ENCODE assay signal across 8 cellular contexts in genomic region chr1:14924455-14925325, GRCh38.
DNase-seq lines count a peak whose midpoint lies in the region; ATAC-seq and TF ChIP-seq lines count a peak whose summit lies in the region.

No MANE protein-coding gene starts in this region.

- H3K4me1 ChIP-seq in liver (ENCODE audit: control insufficient read depth in 4 of 4, insufficient read depth in 4 of 4, low read length in 3 of 4) (peaks cover 0 to 8% (median 2%) of the 10 kb centered on the region in 4 donors), stomach smooth muscle (ENCODE audit: control insufficient read depth, insufficient read depth, low read length) (peaks cover 16% of the 10 kb centered on the region)

- 2% methylated on average over 93 of the region's 93 CpGs for WGBS in liver

- no peaks in the 10 kb centered on the region for H3K9me3 ChIP-seq in SK-N-MC (ENCODE audit: low read depth, low read length)
- no peaks in the 10 kb centered on the region for H3K9me3 ChIP-seq in liver (ENCODE audit: control insufficient read depth in 4 of 4, low read length in 3 of 4)
- H3K9me3 ChIP-seq in stomach smooth muscle (ENCODE audit: control insufficient read depth in 2 of 2, low read length in 2 of 2): no peaks in the 10 kb centered on the region

- DNase-seq in stimulated activated CD4-positive, alpha-beta T cell treated with anti-CD3 and anti-CD28 coated beads, Interleukin-4, amount 100 ng/mL, for 1 hour: peak; percentile 13
- DNase-seq in stimulated activated CD4-positive, alpha-beta T cell treated with anti-CD3 and anti-CD28 coated beads, Interleukin-12 subunit alpha, Interleukin-12 subunit beta, amount 100 ng/mL, for 4 hours: no peak
- DNase-seq in SK-N-MC (ENCODE audit: low read depth, low spot score) (no peak), dorsolateral prefrontal cortex (peak in 9 of 10 donors; percentile 39 to 80 (median 59)), cerebellar nuclear complex (lab: John Stamatoyannopoulos, UW) (no peak)

- H3K36me3 ChIP-seq in SK-N-MC (ENCODE audit: insufficient read depth, low read length) (no peaks in the 10 kb centered on the region), liver (ENCODE audit: control insufficient read depth in 4 of 4, insufficient read depth in 3 of 4, low read depth in 1 of 4, low read length in 3 of 4) (no peaks in the 10 kb centered on the region), stomach smooth muscle (ENCODE audit: control insufficient read depth in 2 of 2, insufficient read depth in 2 of 2, low read length in 2 of 2) (no peaks in the 10 kb centered on the region)

- TF ChIP-seq RAD21 in liver (IDR thresholded peaks at IDR 0.05): no peak

- H3K27ac ChIP-seq in SK-N-MC (no peak overlapping the region), dorsolateral prefrontal cortex (peak overlapping the region in 55 of 59 donors; percentile 39 to 94 (median 81)), liver (ENCODE audit: low read depth in 1 of 2, low read length in 2 of 2) (peak overlapping the region; percentile 2 to 27), stomach smooth muscle (ENCODE audit: low read length) (no peak overlapping the region)

- ATAC-seq in GM18870 (IDR thresholded peaks at IDR 0.05; ENCODE audit: unreplicated experiment): no peak

- H3K27me3 ChIP-seq in dorsolateral prefrontal cortex: no peaks in the 10 kb centered on the region
- peaks cover 0 to 15% (median 3%) of the 10 kb centered on the region in 4 donors for H3K27me3 ChIP-seq in liver (ENCODE audit: control insufficient read depth in 4 of 4, insufficient read depth in 4 of 4, low read length in 3 of 4)
- H3K27me3 ChIP-seq in stomach smooth muscle (ENCODE audit: control insufficient read depth in 1 of 2, insufficient read depth in 2 of 2, low read length in 2 of 2): peaks cover 0 to 3% of the 10 kb centered on the region in 2 donors

- H3K4me3 ChIP-seq in SK-N-MC (peak overlapping the region; percentile 77), dorsolateral prefrontal cortex (peak overlapping the region; percentile 62 to 93 (median 80)), liver (ENCODE audit: low read depth in 1 of 3, low read length in 3 of 3) (peak overlapping the region in 1 of 3 donors; percentile 62), stomach smooth muscle (ENCODE audit: low read length in 2 of 2) (peak overlapping the region; percentile 65 to 75)

- intact Hi-C loops in dorsolateral prefrontal cortex (cut with DNase I): loop anchor here (1.0 to 10.0 kb wide), 8 partner anchors 104 to 810 kb away; no protein-coding TSS in a partner anchor

- H3K9ac ChIP-seq in SK-N-MC (ENCODE audit: insufficient read length) (no peak overlapping the region), liver (ENCODE audit: low read depth in 1 of 2, low read length in 2 of 2) (no peak overlapping the region), stomach smooth muscle (ENCODE audit: low read length in 2 of 2) (peak overlapping the region; percentile 33 to 36)

- TF ChIP-seq CTCF in dorsolateral prefrontal cortex (IDR thresholded peaks at IDR 0.05 in 54 of 56, conservative IDR thresholded peaks at IDR 0.05 in 2 of 56; ENCODE audit: low read depth in 1 of 56, partially characterized antibody in 56 of 56): peak in 38 of 56 donors; percentile 4 to 57 (median 32)
- no peak for TF ChIP-seq CTCF in liver (IDR thresholded peaks at IDR 0.05; ENCODE audit: low read depth, low read length, missing input control)

TF ChIP-seq in liver, 16 proteins besides CTCF, POLR2A, EP300 and RAD21:
- TF ChIP-seq YY1 (IDR thresholded peaks at IDR 0.05): no peak

Comparison
In these comparisons a context has a peak if more than half of its experiments do, and no peak if none do; other contexts are left out.
1. DNase-seq: peak in stimulated activated CD4-positive, alpha-beta T cell treated with anti-CD3 and anti-CD28 coated beads, Interleukin-4, amount 100 ng/mL, for 1 hour (single experiment) and dorsolateral prefrontal cortex (9 of 10); none in stimulated activated CD4-positive, alpha-beta T cell treated with anti-CD3 and anti-CD28 coated beads, Interleukin-12 subunit alpha, Interleukin-12 subunit beta, amount 100 ng/mL, for 4 hours (single experiment), SK-N-MC (single experiment) and cerebellar nuclear complex (0 of 2).
2. H3K27ac ChIP-seq: peak in dorsolateral prefrontal cortex (55 of 59) and liver (2 of 2); none in SK-N-MC (single experiment) and stomach smooth muscle (single experiment).
3. H3K9ac ChIP-seq: peak in stomach smooth muscle (2 of 2); none in SK-N-MC (single experiment) and liver (0 of 2).